ENCODE assay signal across 10 cellular contexts in genomic region chr11:19398772-19399542, GRCh38.
DNase-seq lines count a peak whose midpoint lies in the region; ATAC-seq and TF ChIP-seq lines count a peak whose summit lies in the region.
"Had no signal": no experiment of that assay in that cellular context is flagged by ENCODE, and none has a peak within 500 bp of the region (broad histone marks: within the 10 kb centered on the region; RNA-seq: fewer than 3 reads in every experiment).

No MANE protein-coding gene starts in this region.

- in situ Hi-C loops in transverse colon (cut with MboI; ENCODE audit: low pct_ligation_motif_present in 1 of 4, low pct_unique_long_range_greater_than_20kb in 1 of 4, low sequenced_read_pairs in 3 of 4): no loop called here

- DNase-seq in HCEC 1CT (peak; percentile 98), amniotic epithelial cell (ENCODE audit: low read depth) (peak; percentile 48), left lung (no peak), transverse colon (peak; percentile 30), T-helper 2 cell (no peak)
- DNase-seq: amygdala, DMS53 had no signal

- TF ChIP-seq POLR2A in transverse colon (IDR thresholded peaks at IDR 0.05): no peak

- TF ChIP-seq CTCF in left lung (IDR thresholded peaks at IDR 0.05) (no peak), transverse colon (IDR thresholded peaks at IDR 0.05) (no peak)

- H3K27ac ChIP-seq in left lung (no peak overlapping the region), transverse colon (peak overlapping the region in 2 of 4 donors; percentile 10 to 42)

- H3K4me1 ChIP-seq in left lung (no peaks in the 10 kb centered on the region), transverse colon (no peaks in the 10 kb centered on the region)

- H3K9me3 ChIP-seq in left lung (no peaks in the 10 kb centered on the region), transverse colon (no peaks in the 10 kb centered on the region)

- H3K27me3 ChIP-seq in left lung: no peaks in the 10 kb centered on the region
- H3K27me3 ChIP-seq in transverse colon: no peaks in the 10 kb centered on the region

- intact Hi-C loops in left lung (cut with DNase I): no loop called here
- intact Hi-C loops in transverse colon (cut with DNase I; ENCODE audit: low total_unique reads): no loop called here

- H3K4me3 ChIP-seq in left lung (no peak overlapping the region), transverse colon (no peak overlapping the region)
- H3K4me3 ChIP-seq: K562 had no signal

- H3K36me3 ChIP-seq in left lung (no peaks in the 10 kb centered on the region), transverse colon (no peaks in the 10 kb centered on the region)

- ATAC-seq in left lung (peak; percentile 59), GM21360 (IDR thresholded peaks at IDR 0.05; ENCODE audit: unreplicated experiment) (no peak), GM18909 (IDR thresholded peaks at IDR 0.05; ENCODE audit: poor library complexity, unreplicated experiment) (no peak)
- ATAC-seq: K562 had no signal

- 33 to 34% methylated on average over 6 to 9 of the region's 9 CpGs for WGBS in transverse colon (ENCODE audit: low coverage in 1 of 2), 2 donors

- no peak for TF ChIP-seq EP300 in transverse colon (IDR thresholded peaks at IDR 0.05; ENCODE audit: low read depth)

Comparison
In these comparisons a context has a peak if more than half of its experiments do, and no peak if none do; other contexts are left out.
1. DNase-seq: peak in HCEC 1CT (single experiment), amniotic epithelial cell (single experiment) and transverse colon (single experiment); none in left lung (0 of 2) and T-helper 2 cell (0 of 5).